Comparison of ENCODE assay signal across 23 cellular contexts in genomic region chr1:82013702-82014101, GRCh38.
"Had no signal": no experiment of that assay in that cellular context is flagged by ENCODE, and none has a peak within 500 bp of the region (broad histone marks: within the 10 kb centered on the region; RNA-seq: fewer than 3 reads in every experiment).

No MANE protein-coding gene starts in this region.

- H3K27me3 ChIP-seq: body of pancreas, colonic mucosa, esophagus muscularis mucosa, gastrocnemius medialis, SJSA1, spleen, tibial artery had no signal

- H3K9me3 ChIP-seq: body of pancreas, colonic mucosa, esophagus muscularis mucosa, gastrocnemius medialis, prostate gland, SJSA1, tibial artery had no signal

- ATAC-seq: activated naive CD4-positive, alpha-beta T cell treated with anti-CD3 and anti-CD28 coated beads, Interleukin-2, amount 50 U/mL, for 72 hours; activated T-cell treated with anti-CD3 and anti-CD28 coated beads, Interleukin-2, amount 50 U/mL, for 72 hours; body of pancreas; gastrocnemius medialis; left lobe of liver; sciatic nerve had no signal

- H3K36me3 Mint-ChIP-seq: activated naive CD4-positive, alpha-beta T cell treated with anti-CD3 and anti-CD28 coated beads, Interleukin-2, amount 50 U/mL, for 72 hours had no signal

- H3K36me3 ChIP-seq: colonic mucosa, esophagus muscularis mucosa, gastrocnemius medialis, prostate gland, SJSA1, spleen, tibial artery had no signal

- H3K4me3 ChIP-seq: body of pancreas, colonic mucosa, esophagus muscularis mucosa, gastrocnemius medialis, prostate gland, SJSA1, spleen, tibial artery had no signal

- H3K4me1 ChIP-seq: body of pancreas, colonic mucosa, esophagus muscularis mucosa, prostate gland, SJSA1, spleen, tibial artery had no signal

- H3K27ac Mint-ChIP-seq: activated naive CD4-positive, alpha-beta T cell treated with anti-CD3 and anti-CD28 coated beads, Interleukin-2, amount 50 U/mL, for 72 hours; activated T-cell treated with anti-CD3 and anti-CD28 coated beads, Interleukin-2, amount 50 U/mL, for 72 hours; nephron progenitor cell; T-helper 1 cell treated with Interleukin-12 subunit alpha and Interleukin-12 subunit beta and Interleukin-4 antibody, amounts not matched to agents 30 μg/mL and 1 μg/mL, for 36 hours had no signal

- H3K4me3 Mint-ChIP-seq: activated T-cell treated with anti-CD3 and anti-CD28 coated beads, Interleukin-2, amount 50 U/mL, for 72 hours; nephron progenitor cell; T-helper 1 cell treated with Interleukin-12 subunit alpha and Interleukin-12 subunit beta and Interleukin-4 antibody, amounts not matched to agents 30 μg/mL and 1 μg/mL, for 36 hours had no signal

- H3K9me3 Mint-ChIP-seq: activated naive CD4-positive, alpha-beta T cell treated with anti-CD3 and anti-CD28 coated beads, Interleukin-2, amount 50 U/mL, for 72 hours; nephron progenitor cell had no signal

- DNase-seq: activated CD4-positive, alpha-beta T cell treated with anti-CD3 and anti-CD28 coated beads for 1 hour; activated CD8-positive, alpha-beta memory T cell treated with anti-CD3 and anti-CD28 coated beads for 24 hours; activated gamma-delta T cell treated with Interleukin-2 at 50 U/mL for 16 hours; activated T-cell treated with anti-CD3 and anti-CD28 coated beads, Interleukin-2, amount 50 U/mL, for 72 hours; amygdala; body of pancreas; caudate nucleus; colonic mucosa; gastrocnemius medialis; head of caudate nucleus; kidney; nephron progenitor cell; spleen; stimulated activated CD8-positive, alpha-beta memory T cell treated with anti-CD3 and anti-CD28 coated beads, Interleukin-4, amount 100 ng/mL, for 48 hours; stimulated activated naive CD4-positive, alpha-beta T cell; tibial artery had no signal
